1 cellular context compared by ENCODE assay signal in the genomic region with DNA sequence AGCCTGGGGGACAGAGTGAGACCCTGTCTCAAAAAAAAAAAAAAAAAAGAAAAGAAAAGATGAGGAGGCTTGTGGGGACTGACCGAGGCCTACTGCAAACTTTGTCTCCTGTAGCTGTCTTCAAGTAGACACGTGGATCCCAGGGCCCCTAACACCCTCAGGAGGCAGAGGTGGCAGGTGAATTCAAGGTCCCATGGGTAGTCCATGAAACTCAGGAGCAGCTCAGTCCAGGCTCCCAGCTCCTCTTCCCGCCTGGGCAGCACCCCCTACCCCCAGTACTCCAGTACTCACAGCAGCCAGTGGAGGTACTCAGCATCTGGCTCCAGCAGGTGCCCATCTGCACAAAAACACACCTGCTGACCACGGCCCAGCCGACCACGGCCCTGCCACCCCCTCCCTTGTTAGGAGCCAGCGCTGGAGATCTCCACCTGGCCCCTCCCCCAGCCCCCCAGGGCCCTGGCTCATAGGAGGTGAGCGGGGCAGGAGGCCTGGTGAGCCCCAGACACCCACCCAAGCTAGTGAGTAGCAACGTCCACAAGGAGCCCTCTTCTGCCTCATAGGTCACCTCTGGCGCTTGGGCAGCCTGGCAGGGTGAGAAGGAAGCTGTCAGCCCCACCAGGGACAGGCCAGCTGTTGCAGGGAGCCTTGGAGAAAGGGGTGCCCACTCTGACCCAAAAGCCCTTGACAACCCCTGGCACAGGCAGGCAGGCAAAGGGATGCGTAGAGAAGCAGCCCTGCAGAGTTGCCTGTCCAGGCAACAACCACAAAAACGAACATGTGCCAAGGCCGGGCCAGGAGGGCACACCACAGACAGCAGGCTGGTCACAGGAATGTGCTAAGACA.
TF ChIP-seq lines count a peak whose summit lies in the region.

No MANE protein-coding gene starts in this region.

TF ChIP-seq in HepG2, 621 proteins besides CTCF, POLR2A, EP300 and RAD21:
- TF ChIP-seq PRMT3 (CRISPR knock-in tag; IDR thresholded peaks at IDR 0.05; ENCODE audit: borderline replicate concordance, low read depth), result no peak
- no peak for TF ChIP-seq MYNN (CRISPR knock-in tag; IDR thresholded peaks at IDR 0.05; ENCODE audit: low read depth)
- TF ChIP-seq ZNF576 (CRISPR knock-in tag; IDR thresholded peaks at IDR 0.05), result 0 out of 2 replicates have a peak, but pooled peaks have one; percentile 38
- TF ChIP-seq ZFP41 (CRISPR knock-in tag; IDR thresholded peaks at IDR 0.05; ENCODE audit: borderline replicate concordance), result no peak
- TF ChIP-seq MYC (CRISPR knock-in tag; IDR thresholded peaks at IDR 0.05; ENCODE audit: borderline replicate concordance), result no peak
- TF ChIP-seq ZNF3 (CRISPR knock-in tag; IDR thresholded peaks at IDR 0.05), result no peak
- TF ChIP-seq AHR (CRISPR knock-in tag; IDR thresholded peaks at IDR 0.05), result no peak
- TF ChIP-seq NCOA5 (CRISPR knock-in tag; IDR thresholded peaks at IDR 0.05), result no peak
- TF ChIP-seq AGO2 (optimal IDR thresholded peaks at IDR 0.05; ENCODE audit: low read depth, low read length), result peak; percentile 68
- no peak for TF ChIP-seq MTF2 (CRISPR knock-in tag; IDR thresholded peaks at IDR 0.05; ENCODE audit: borderline replicate concordance)
- no peak for TF ChIP-seq FIP1L1 (IDR thresholded peaks at IDR 0.05; ENCODE audit: borderline replicate concordance, insufficient read depth, low read depth, low read length)
